In genomic region chr9:127734247-127734746, GRCh38 we compare ENCODE assay signal across 8 cellular contexts. TPM values are rescaled to one million over a fixed set of nuclear protein-coding genes. Genes with fewer than 3 reads are reported as not detected.
DNase-seq lines count a peak whose midpoint lies in the region; ATAC-seq and TF ChIP-seq lines count a peak whose summit lies in the region.

No MANE protein-coding gene starts in this region.

- DNase-seq in CD8-positive, alpha-beta T cell = no peak
- DNase-seq in neuronal stem cell (ENCODE audit: low spot score) (no peak), GM19240 (ENCODE audit: insufficient read length, low spot score) (no peak), CD1c-positive myeloid dendritic cell (ENCODE audit: extremely low spot score) (no peak), midbrain (lab: John Stamatoyannopoulos, UW) (no peak)

- H3F3A ChIP-seq in OCI-LY1 (ENCODE audit: insufficient read depth, low read length) = no peaks in the 10 kb centered on the region

- no peak for ATAC-seq in CD8-positive, alpha-beta T cell
- no peak for ATAC-seq in GM21360 (IDR thresholded peaks at IDR 0.05; ENCODE audit: unreplicated experiment)

- H4K20me1 ChIP-seq in OCI-LY1 (ENCODE audit: insufficient read depth, low read length) = no peaks in the 10 kb centered on the region

- no peak overlapping the region for H2AFZ ChIP-seq in OCI-LY1 (ENCODE audit: low read length)
- peak overlapping the region; percentile 99 for H2AFZ ChIP-seq in neuronal stem cell (ENCODE audit: low read length)

- H3K9ac ChIP-seq in OCI-LY1 (ENCODE audit: low read length) (peak overlapping the region; percentile 65; the same call in 1 of the 2 replicates), endocrine pancreas (ENCODE audit: control insufficient read depth, insufficient read depth, low read length) (peak overlapping the region; percentile 51), neuronal stem cell (ENCODE audit: low read depth, low read length, poor library complexity) (peak overlapping the region; percentile 50)

- H3K4me2 ChIP-seq in OCI-LY1 (ENCODE audit: low read length) (peak overlapping the region; percentile 79), neuronal stem cell (ENCODE audit: insufficient read depth, low read length, poor library complexity, severe bottlenecking) (peak overlapping the region; percentile 69)

- CTCF ChIA-PET in CD8-positive, alpha-beta T cell (lab: Charles Lee) = interaction anchor here (0.7 to 6.0 kb wide), 60 partner anchors 9 to 384 kb away, joined by 3 to 69 read pairs (median 5); partner anchors contain the start of genes CDK9, CFAP157, LRSAM1 and PTRH1

- H3K27me3 Mint-ChIP-seq in CD8-positive, alpha-beta T cell (ENCODE audit: low read depth) = no peaks in the 10 kb centered on the region

- H3K4me1 ChIP-seq in CD8-positive, alpha-beta T cell (ENCODE audit: insufficient read depth, low read length) = peaks cover 18% of the 10 kb centered on the region
- H3K4me1 ChIP-seq in OCI-LY1 (ENCODE audit: insufficient read depth, low read length, severe bottlenecking) = peaks cover 16% of the 10 kb centered on the region
- H3K4me1 ChIP-seq in endocrine pancreas (ENCODE audit: control insufficient read depth, insufficient read depth, low read length) = peaks cover 4% of the 10 kb centered on the region
- H3K4me1 ChIP-seq in neuronal stem cell (ENCODE audit: control insufficient read depth in 2 of 2, insufficient read depth in 1 of 2, low read depth in 1 of 2, low read length in 2 of 2) = peaks cover 12% of the 10 kb centered on the region in 2 donors

- peak overlapping the region; percentile 91 for H3K4me3 Mint-ChIP-seq in CD8-positive, alpha-beta T cell

- H2BK12ac ChIP-seq in neuronal stem cell (ENCODE audit: low read length) = peak overlapping the region; percentile 60

- H4K91ac ChIP-seq in neuronal stem cell (ENCODE audit: low read depth, low read length, poor library complexity) = peak overlapping the region; percentile 90

- H3K4me1 Mint-ChIP-seq in CD8-positive, alpha-beta T cell (ENCODE audit: low read depth) = peaks cover 7% of the 10 kb centered on the region

- peak overlapping the region; percentile 98 for H2BK5ac ChIP-seq in neuronal stem cell (ENCODE audit: low read length)

- peak overlapping the region; percentile 73 for H2AK5ac ChIP-seq in neuronal stem cell (ENCODE audit: low read depth, low read length)

- peak overlapping the region; percentile 73 for H4K8ac ChIP-seq in neuronal stem cell (ENCODE audit: low read depth, low read length)

- no peaks in the 10 kb centered on the region for H3K79me2 ChIP-seq in OCI-LY1 (ENCODE audit: insufficient read depth, low read length)

- H3K23ac ChIP-seq in neuronal stem cell (ENCODE audit: low read depth, low read length, poor library complexity) = no peak overlapping the region

- peaks cover 2% of the 10 kb centered on the region for H3K79me1 ChIP-seq in neuronal stem cell (ENCODE audit: low read depth, low read length)

- H2BK15ac ChIP-seq in neuronal stem cell (ENCODE audit: low read length) = peak overlapping the region; percentile 88

- H3K18ac ChIP-seq in neuronal stem cell (ENCODE audit: low read length) = peak overlapping the region; percentile 88

- peak overlapping the region; percentile 62 for H2BK120ac ChIP-seq in neuronal stem cell (ENCODE audit: low read depth, low read length)

- H3K36me3 ChIP-seq in CD8-positive, alpha-beta T cell (ENCODE audit: insufficient read depth, low read length) = no peaks in the 10 kb centered on the region
- H3K36me3 ChIP-seq in OCI-LY1 (ENCODE audit: insufficient read depth, low read length) (peaks cover 9% of the 10 kb centered on the region; the same call in 1 of the 2 replicates), endocrine pancreas (ENCODE audit: control insufficient read depth, insufficient read depth, low read length) (no peaks in the 10 kb centered on the region), neuronal stem cell (replicated peaks in 1 of 2; ENCODE audit: control insufficient read depth in 2 of 2, insufficient read depth in 2 of 2, low read length in 2 of 2) (peaks cover 0 to 2% of the 10 kb centered on the region in 2 donors)

- peak overlapping the region; percentile 85 for H3K27ac Mint-ChIP-seq in CD8-positive, alpha-beta T cell

- H3K4ac ChIP-seq in neuronal stem cell (ENCODE audit: low read length) = peak overlapping the region; percentile 99

- peaks cover 38% of the 10 kb centered on the region for H3K36me3 Mint-ChIP-seq in CD8-positive, alpha-beta T cell

- no peaks in the 10 kb centered on the region for H3K27me3 ChIP-seq in CD8-positive, alpha-beta T cell (ENCODE audit: insufficient read depth, low read length)
- H3K27me3 ChIP-seq in OCI-LY1 (ENCODE audit: insufficient read depth, low read length) (no peaks in the 10 kb centered on the region), endocrine pancreas (ENCODE audit: control insufficient read depth, insufficient read depth, low read length) (no peaks in the 10 kb centered on the region), neuronal stem cell (ENCODE audit: control insufficient read depth in 3 of 3, insufficient read depth in 3 of 3, low read depth in 1 of 3, low read length in 3 of 3) (no peaks in the 10 kb centered on the region)

- intact Hi-C loops in CD8-positive, alpha-beta T cell (cut with DNase I, micrococcal nuclease) = loop anchor here (1.0 to 10.0 kb wide), 6 partner anchors 121 to 789 kb away; partner anchors contain the start of gene STXBP1 (in 1 of the 2)

- no peaks in the 10 kb centered on the region for H3K9me2 ChIP-seq in OCI-LY1 (ENCODE audit: low read depth, low read length)

- no peak overlapping the region for H3K14ac ChIP-seq in neuronal stem cell (ENCODE audit: low read length)

- TF ChIP-seq CTCF in CD8-positive, alpha-beta T cell (IDR thresholded peaks at IDR 0.05) = no peak
- TF ChIP-seq CTCF in OCI-LY1 (IDR thresholded peaks at IDR 0.05; ENCODE audit: low read length) = no peak; the same call in 1 of the 2 replicates

- peak overlapping the region; percentile 79 for H3K4me3 ChIP-seq in CD8-positive, alpha-beta T cell (ENCODE audit: low read depth, low read length)
- peak overlapping the region; percentile 70 for H3K4me3 ChIP-seq in OCI-LY1 (ENCODE audit: low read depth, low read length, poor library complexity, severe bottlenecking)
- H3K4me3 ChIP-seq in endocrine pancreas (ENCODE audit: control insufficient read depth, insufficient read depth, low read length) = no peak overlapping the region
- peak overlapping the region in 1 of 2 donors; percentile 75 for H3K4me3 ChIP-seq in neuronal stem cell (ENCODE audit: low read length in 2 of 2)

- no CpG with 5 or more reads among the region's 22 CpGs for WGBS in neuronal stem cell (ENCODE audit: extremely low coverage in 2 of 2, insufficient read length in 2 of 2, insufficient replicate concordance in 1 of 2), 2 donors

- H3K9me3 ChIP-seq in CD8-positive, alpha-beta T cell (ENCODE audit: low read length) = no peaks in the 10 kb centered on the region
- H3K9me3 ChIP-seq in OCI-LY1 (ENCODE audit: low read length) = no peaks in the 10 kb centered on the region
- no peaks in the 10 kb centered on the region for H3K9me3 ChIP-seq in endocrine pancreas (ENCODE audit: control insufficient read depth, low read length)
- no peaks in the 10 kb centered on the region for H3K9me3 ChIP-seq in neuronal stem cell (replicated peaks in 1 of 2; ENCODE audit: control insufficient read depth in 2 of 2, insufficient read depth in 1 of 2, low read depth in 1 of 2, low read length in 2 of 2)

- H3K27ac ChIP-seq in CD8-positive, alpha-beta T cell (ENCODE audit: low read depth, low read length) = peak overlapping the region; percentile 59
- no peak overlapping the region for H3K27ac ChIP-seq in OCI-LY1 (ENCODE audit: low read depth, low read length, poor library complexity, severe bottlenecking)
- no peak overlapping the region for H3K27ac ChIP-seq in neuronal stem cell (replicated peaks; ENCODE audit: low read length)

- H3K9me3 Mint-ChIP-seq in CD8-positive, alpha-beta T cell = no peaks in the 10 kb centered on the region

- POLR2A ChIA-PET in CD8-positive, alpha-beta T cell (lab: Charles Lee) = interaction anchor here (0.6 to 3.2 kb wide), 21 partner anchors 10 to 187 kb away, joined by 3 to 25 read pairs (median 4); partner anchors contain the start of genes CDK9, CFAP157, PTRH1 and ST6GALNAC4

RNA-seq across cellular contexts. Expression of gene TOR2A, which starts 0.8 kb away (rescaled TPM):
- 1 to 10 TPM; 4.7 to 5.3 TPM for total RNA-seq in CD8-positive, alpha-beta T cell
- polyA plus RNA-seq in neuronal stem cell (2013, experiment 1 of 2) = 16.4 TPM
- polyA plus RNA-seq in neuronal stem cell (2013, experiment 2 of 2) = 16.7 TPM

RNA-seq across cellular contexts. Expression of gene TTC16, which starts 18.4 kb away (rescaled TPM):
- 1 to 10 TPM; 5.2 to 5.5 TPM for total RNA-seq in CD8-positive, alpha-beta T cell
- not detected for polyA plus RNA-seq in neuronal stem cell (2013, experiment 1 of 2)
- not detected for polyA plus RNA-seq in neuronal stem cell (2013, experiment 2 of 2)

RNA-seq across cellular contexts. Expression of gene PTRH1, which starts 18.8 kb away (rescaled TPM):
- total RNA-seq in CD8-positive, alpha-beta T cell = 1 to 10 TPM; 4.6 to 5.3 TPM
- 4.0 TPM for polyA plus RNA-seq in neuronal stem cell (2013, experiment 1 of 2)
- polyA plus RNA-seq in neuronal stem cell (2013, experiment 2 of 2) = 3.8 TPM

RNA-seq across cellular contexts. Expression of gene CFAP157, which starts 27.5 kb away (rescaled TPM):
- total RNA-seq in CD8-positive, alpha-beta T cell = under 1 TPM in 1 of 2 experiments, not detected in 1; 0.14 TPM
- 0.03 TPM for polyA plus RNA-seq in neuronal stem cell (2013, experiment 1 of 2)
- polyA plus RNA-seq in neuronal stem cell (2013, experiment 2 of 2) = 0.06 TPM

RNA-seq across cellular contexts. Expression of gene SH2D3C, which starts 44.2 kb away (rescaled TPM):
- 1 to 10 TPM; 5.9 to 6.4 TPM for total RNA-seq in CD8-positive, alpha-beta T cell
- polyA plus RNA-seq in neuronal stem cell (2013, experiment 1 of 2) = 2.8 TPM
- polyA plus RNA-seq in neuronal stem cell (2013, experiment 2 of 2) = 2.5 TPM
